ENCODE assay signal across 20 cellular contexts in genomic region chr14:53947452-53948180, GRCh38. TPM values are rescaled to one million over a fixed set of nuclear protein-coding genes. Genes with fewer than 3 reads are reported as not detected.
DNase-seq lines count a peak whose midpoint lies in the region; ATAC-seq and TF ChIP-seq lines count a peak whose summit lies in the region.
"Had no signal": no experiment of that assay in that cellular context is flagged by ENCODE, and none has a peak within 500 bp of the region (broad histone marks: within the 10 kb centered on the region; RNA-seq: fewer than 3 reads in every experiment).

No MANE protein-coding gene starts in this region.

- H3K4me1 Mint-ChIP-seq in type B pancreatic cell (ENCODE audit: unreplicated experiment) (peaks cover 31% of the 10 kb centered on the region), T-cell (peaks cover 0 to 5% (median 0%) of the 10 kb centered on the region in 3 donors)
- H3K4me1 Mint-ChIP-seq: activated naive CD8-positive, alpha-beta T cell treated with anti-CD3 and anti-CD28 coated beads, Interleukin-2, amount 10 ng/mL, durations not matched to agents 7 days and 5 days; naive thymus-derived CD8-positive, alpha-beta T cell had no signal

- POLR2A ChIA-PET in HEK293 (lab: Yijun Ruan, JAX) (interaction anchor here (0.7 kb wide), 1 partner anchor 592 kb away, joined by 5 read pairs; no protein-coding TSS in a partner anchor), T-cell (lab: Charles Lee) (interaction anchor here in 1 of 2 donors (0.6 kb wide), 1 partner anchor 9 kb away, joined by 4 read pairs; no protein-coding TSS in a partner anchor)

- no peak overlapping the region for H3K9ac ChIP-seq in iPS-18a (ENCODE audit: low read length)

- peak overlapping the region; percentile 64 for H3K4me3 Mint-ChIP-seq in type B pancreatic cell
- no peak overlapping the region for H3K4me3 Mint-ChIP-seq in T-cell
- H3K4me3 Mint-ChIP-seq: activated naive CD8-positive, alpha-beta T cell treated with anti-CD3 and anti-CD28 coated beads, Interleukin-2, amount 10 ng/mL, durations not matched to agents 7 days and 5 days; activated T-helper 1 cell treated with anti-CD3 and anti-CD28 coated beads, Interleukin-12 subunit alpha, Interleukin-12 subunit beta, Interleukin-2, Interleukin-4 antibody, amounts not matched to agents 30 ng/mL and 10 ng/mL and 1 ng/mL, durations not matched to agents 14 hours and 24 hours and 36 hours; naive thymus-derived CD8-positive, alpha-beta T cell had no signal

- ATAC-seq in T-cell (replicated peaks in 1 of 4) = no peak
- ATAC-seq: activated CD4-positive, CD25-positive, alpha-beta regulatory T cell treated with anti-CD3 and anti-CD28 coated beads, Interleukin-2, amount 50 U/mL, for 24 hours; naive thymus-derived CD8-positive, alpha-beta T cell had no signal

- CTCF ChIA-PET in HEK293 (lab: Yijun Ruan, JAX) = interaction anchor here (1.1 kb wide), 1 partner anchor 17 kb away, joined by 4 read pairs; no protein-coding TSS in a partner anchor
- CTCF ChIA-PET in T-cell (lab: Charles Lee) = interaction anchor here (0.6 to 0.8 kb wide), 3 partner anchors 9 to 223 kb away, joined by 3 to 4 read pairs (median 3); no protein-coding TSS in a partner anchor

- peaks cover 87% of the 10 kb centered on the region for H3K27me3 ChIP-seq in iPS-18a (ENCODE audit: control insufficient read depth, insufficient read depth, low read length)

- in situ Hi-C loops in ACHN (cut with HindIII; ENCODE audit: low pct_ligation_motif_present, low pct_unique_long_range_greater_than_20kb, low sequenced_read_pairs) = no loop called here

- H3K9me3 ChIP-seq in HEK293 (ENCODE audit: control insufficient read depth, insufficient read depth, low read depth, low read length) (no peaks in the 10 kb centered on the region), iPS-18a (ENCODE audit: control insufficient read depth, low read depth, low read length) (no peaks in the 10 kb centered on the region)
- H3K9me3 ChIP-seq: heart right ventricle, prostate gland had no signal

- H3K36me3 Mint-ChIP-seq in type B pancreatic cell = peaks cover 24% of the 10 kb centered on the region
- H3K36me3 Mint-ChIP-seq in T-cell = no peaks in the 10 kb centered on the region
- H3K36me3 Mint-ChIP-seq: activated naive CD8-positive, alpha-beta T cell treated with anti-CD3 and anti-CD28 coated beads, Interleukin-2, amount 10 ng/mL, durations not matched to agents 7 days and 5 days had no signal

- no peak for TF ChIP-seq CTCF in HEK293 (tag by site-specific recombination; IDR thresholded peaks at IDR 0.05)
- TF ChIP-seq CTCF in type B pancreatic cell (conservative IDR thresholded peaks at IDR 0.05) = no peak

- peaks cover 21% of the 10 kb centered on the region for H3K4me1 ChIP-seq in HEK293 (ENCODE audit: control insufficient read depth, insufficient read depth, low read length)
- peaks cover 48% of the 10 kb centered on the region for H3K4me1 ChIP-seq in iPS-18a (ENCODE audit: control insufficient read depth, low read depth, low read length)
- H3K4me1 ChIP-seq: prostate gland had no signal

- peak; percentile 71 for DNase-seq in astrocyte of the hippocampus (ENCODE audit: low read depth, low spot score)
- no peak for DNase-seq in type B pancreatic cell (ENCODE audit: extremely low spot score, unreplicated experiment)
- no peak for DNase-seq in ACHN
- no peak for DNase-seq in HPDE6-E6E7 (ENCODE audit: extremely low spot score)
- no peak for DNase-seq in T-cell
- DNase-seq: activated naive CD8-positive, alpha-beta T cell treated with anti-CD3 and anti-CD28 coated beads, Interleukin-2, amount 10 ng/mL, durations not matched to agents 7 days and 5 days; AML-193; Calu3; heart right ventricle; mammary epithelial cell; naive thymus-derived CD8-positive, alpha-beta T cell; NCI-H510A; SHP77; T-helper 2 cell had no signal

- H3K36me3 ChIP-seq in HEK293 (ENCODE audit: control insufficient read depth in 2 of 2, insufficient read depth in 1 of 2, low read length in 2 of 2) (peaks cover 0 to 20% of the 10 kb centered on the region in 2 experiments; a peak in 1 of 3 replicates), iPS-18a (ENCODE audit: control insufficient read depth, low read depth, low read length) (peaks cover 3% of the 10 kb centered on the region)
- H3K36me3 ChIP-seq: cardiac muscle cell, prostate gland had no signal

- H3K9me3 Mint-ChIP-seq in type B pancreatic cell (no peaks in the 10 kb centered on the region), T-cell (no peaks in the 10 kb centered on the region)
- H3K9me3 Mint-ChIP-seq: activated naive CD8-positive, alpha-beta T cell treated with anti-CD3 and anti-CD28 coated beads, Interleukin-2, amount 10 ng/mL, durations not matched to agents 7 days and 5 days; activated T-helper 1 cell treated with anti-CD3 and anti-CD28 coated beads, Interleukin-12 subunit alpha, Interleukin-12 subunit beta, Interleukin-2, Interleukin-4 antibody, amounts not matched to agents 30 ng/mL and 10 ng/mL and 1 ng/mL, durations not matched to agents 14 hours and 24 hours and 36 hours; naive thymus-derived CD8-positive, alpha-beta T cell had no signal

- H3K27ac ChIP-seq in HEK293 (ENCODE audit: extremely low read depth, low read depth, low read length) (no peak overlapping the region), iPS-18a (ENCODE audit: low read length) (no peak overlapping the region)
- H3K27ac ChIP-seq: cardiac muscle cell, heart right ventricle, prostate gland had no signal

- H3K27ac Mint-ChIP-seq in type B pancreatic cell (no peak overlapping the region), T-cell (no peak overlapping the region)
- H3K27ac Mint-ChIP-seq: activated naive CD8-positive, alpha-beta T cell treated with anti-CD3 and anti-CD28 coated beads, Interleukin-2, amount 10 ng/mL, durations not matched to agents 7 days and 5 days; activated T-helper 1 cell treated with anti-CD3 and anti-CD28 coated beads, Interleukin-12 subunit alpha, Interleukin-12 subunit beta, Interleukin-2, Interleukin-4 antibody, amounts not matched to agents 30 ng/mL and 10 ng/mL and 1 ng/mL, durations not matched to agents 14 hours and 24 hours and 36 hours had no signal

- H3K27me3 Mint-ChIP-seq in type B pancreatic cell (peaks cover 67% of the 10 kb centered on the region), T-cell (peaks cover 58 to 76% of the 10 kb centered on the region in 2 donors)

- H3K4me3 ChIP-seq in HEK293 (ENCODE audit: low read depth, low read length) (no peak overlapping the region), iPS-18a (ENCODE audit: low read length) (peak overlapping the region; percentile 49)

TF ChIP-seq in HEK293, 187 proteins besides CTCF, POLR2A, EP300 and RAD21:
- TF ChIP-seq, protein P1, sequence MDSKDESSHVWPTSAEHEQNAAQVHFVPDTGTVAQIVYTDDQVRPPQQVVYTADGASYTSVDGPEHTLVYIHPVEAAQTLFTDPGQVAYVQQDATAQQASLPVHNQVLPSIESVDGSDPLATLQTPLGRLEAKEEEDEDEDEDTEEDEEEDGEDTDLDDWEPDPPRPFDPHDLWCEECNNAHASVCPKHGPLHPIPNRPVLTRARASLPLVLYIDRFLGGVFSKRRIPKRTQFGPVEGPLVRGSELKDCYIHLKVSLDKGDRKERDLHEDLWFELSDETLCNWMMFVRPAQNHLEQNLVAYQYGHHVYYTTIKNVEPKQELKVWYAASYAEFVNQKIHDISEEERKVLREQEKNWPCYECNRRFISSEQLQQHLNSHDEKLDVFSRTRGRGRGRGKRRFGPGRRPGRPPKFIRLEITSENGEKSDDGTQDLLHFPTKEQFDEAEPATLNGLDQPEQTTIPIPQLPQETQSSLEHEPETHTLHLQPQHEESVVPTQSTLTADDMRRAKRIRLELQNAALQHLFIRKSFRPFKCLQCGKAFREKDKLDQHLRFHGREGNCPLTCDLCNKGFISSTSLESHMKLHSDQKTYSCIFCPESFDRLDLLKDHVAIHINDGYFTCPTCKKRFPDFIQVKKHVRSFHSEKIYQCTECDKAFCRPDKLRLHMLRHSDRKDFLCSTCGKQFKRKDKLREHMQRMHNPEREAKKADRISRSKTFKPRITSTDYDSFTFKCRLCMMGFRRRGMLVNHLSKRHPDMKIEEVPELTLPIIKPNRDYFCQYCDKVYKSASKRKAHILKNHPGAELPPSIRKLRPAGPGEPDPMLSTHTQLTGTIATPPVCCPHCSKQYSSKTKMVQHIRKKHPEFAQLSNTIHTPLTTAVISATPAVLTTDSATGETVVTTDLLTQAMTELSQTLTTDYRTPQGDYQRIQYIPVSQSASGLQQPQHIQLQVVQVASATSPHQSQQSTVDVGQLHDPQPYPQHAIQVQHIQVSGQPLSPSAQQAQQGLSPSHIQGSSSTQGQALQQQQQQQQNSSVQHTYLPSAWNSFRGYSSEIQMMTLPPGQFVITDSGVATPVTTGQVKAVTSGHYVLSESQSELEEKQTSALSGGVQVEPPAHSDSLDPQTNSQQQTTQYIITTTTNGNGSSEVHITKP (tag by site-specific recombination; IDR thresholded peaks at IDR 0.05) = peak; percentile 25; the same call in 1 of the 2 replicates
- TF ChIP-seq SP7 (tag by site-specific recombination; IDR thresholded peaks at IDR 0.05) = no peak
- peak; percentile 47; the same call in 1 of the 2 replicates for TF ChIP-seq FEZF1 (tag by site-specific recombination; IDR thresholded peaks at IDR 0.05)
- TF ChIP-seq ZNF558 (tag by site-specific recombination; IDR thresholded peaks at IDR 0.05) = no peak
- TF ChIP-seq GLIS1 (tag by site-specific recombination; IDR thresholded peaks at IDR 0.05) = peak; percentile 35; the same call in 1 of the 2 replicates

RNA-seq across cellular contexts. Expression of gene BMP4, which starts 9.0 kb away (rescaled TPM):
- 12.4 and 36.4 TPM in 2 replicates for total RNA-seq in type B pancreatic cell (ENCODE audit: low replicate concordance)
- total RNA-seq in T-cell = 1 to 10 TPM in 1 of 5 donors, under 1 TPM in 3, not detected in 1; 0.21 to 1.1 (median 0.61) TPM
- total RNA-seq: activated T-helper 1 cell treated with anti-CD3 and anti-CD28 coated beads, Interleukin-12 subunit alpha, Interleukin-12 subunit beta, Interleukin-2, Interleukin-4 antibody, amounts not matched to agents 30 ng/mL and 10 ng/mL and 1 ng/mL, durations not matched to agents 14 hours and 24 hours and 36 hours had no signal
